8 cellular contexts compared by ENCODE assay signal in the genomic region with DNA sequence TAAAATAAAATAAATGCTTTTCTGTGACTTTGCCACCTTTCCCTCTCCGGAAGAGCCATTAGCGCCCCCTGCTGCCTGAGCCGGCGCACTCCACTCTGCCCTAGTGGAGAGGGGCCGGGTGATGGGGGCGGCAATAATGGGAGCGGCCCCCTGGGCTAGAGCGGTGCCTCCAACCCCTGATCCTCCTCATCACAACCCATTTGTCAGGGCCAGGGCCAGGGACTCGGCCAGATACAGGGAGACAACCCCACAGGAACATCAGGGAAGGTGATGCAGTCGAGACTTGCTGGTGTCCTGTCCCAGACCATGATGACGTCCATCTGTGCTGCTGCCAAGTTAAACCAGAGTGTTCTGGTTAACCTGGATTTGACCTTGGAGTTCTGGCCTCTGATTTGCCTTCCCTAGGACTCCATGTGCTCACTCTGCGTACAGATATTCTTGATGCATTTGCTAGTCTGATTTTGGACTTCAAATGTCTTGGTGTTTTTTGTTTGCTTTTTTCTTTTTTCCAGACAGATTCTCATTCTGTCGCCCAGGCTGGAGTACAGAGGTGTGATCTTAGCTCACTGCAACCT. TPM values are rescaled to one million over a fixed set of nuclear protein-coding genes. Genes with fewer than 3 reads are reported as not detected.
DNase-seq lines count a peak whose midpoint lies in the region; ATAC-seq, FAIRE-seq and TF ChIP-seq lines count a peak whose summit lies in the region.

No MANE protein-coding gene starts in this region.

- no peaks in the 10 kb centered on the region for H4K20me1 ChIP-seq in OCI-LY3 (ENCODE audit: insufficient read depth, low read length)
- no peaks in the 10 kb centered on the region for H4K20me1 ChIP-seq in K562 (replicated peaks; ENCODE audit: control insufficient read depth, insufficient read depth, low read length)

- H3K79me2 ChIP-seq in OCI-LY3 (ENCODE audit: low read length), result no peaks in the 10 kb centered on the region
- no peaks in the 10 kb centered on the region for H3K79me2 ChIP-seq in K562 (ENCODE audit: control insufficient read depth, insufficient read depth, low read length)

- in situ Hi-C loops in K562 (cut with MboI), result no loop called here

- POLR2A ChIA-PET in K562 (lab: Yijun Ruan, JAX), result interaction anchor here (0.6 kb wide), 2 partner anchors 47 to 65 kb away, joined by 3 read pairs; no protein-coding TSS in a partner anchor

- TF ChIP-seq CTCF in OCI-LY3 (IDR thresholded peaks at IDR 0.05; ENCODE audit: low read depth, low read length), result peak; percentile 52
- peak; percentile 80 to 88 (median 80) for TF ChIP-seq CTCF in K562 (IDR thresholded peaks at IDR 0.05 in 2 of 3, conservative IDR thresholded peaks at IDR 0.05 in 1 of 3; ENCODE audit: insufficient read depth in 2 of 3, low read depth in 1 of 3, low read length in 3 of 3)
- TF ChIP-seq CTCF in stomach (IDR thresholded peaks at IDR 0.05), result peak in 3 of 7 experiments; percentile 26 to 47 (median 45)

- H3K9me3 ChIP-seq in OCI-LY3 (ENCODE audit: insufficient read depth, low read length), result no peaks in the 10 kb centered on the region
- no peaks in the 10 kb centered on the region for H3K9me3 ChIP-seq in K562 (replicated peaks; ENCODE audit: control insufficient read depth, insufficient read depth, low read depth, low read length)
- H3K9me3 ChIP-seq in stomach, result no peaks in the 10 kb centered on the region

- H3K27ac ChIP-seq in OCI-LY3 (ENCODE audit: low read length), result no peak overlapping the region
- H3K27ac ChIP-seq in K562 (ENCODE audit: extremely low read depth, low read depth, low read length), result peak overlapping the region; percentile 17; the same call in 2 of the 3 replicates
- H3K27ac ChIP-seq in stomach, result no peak overlapping the region

- DNase-seq in stimulated activated CD4-positive, alpha-beta T cell treated with anti-CD3 and anti-CD28 coated beads, Interleukin-12 subunit alpha, Interleukin-12 subunit beta, amount 100 ng/mL, for 4 hours, result peak; percentile 12
- DNase-seq in stimulated activated CD4-positive, alpha-beta T cell treated with anti-CD3 and anti-CD28 coated beads, Interleukin-1b, Interleukin-23, amount 100 ng/mL, for 48 hours, result no peak
- DNase-seq in K562 (ENCODE audit: extremely low read depth in 1 of 4, low spot score in 3 of 4) (peak; percentile 67 to 78 (median 73)), kidney tubule cell (ENCODE audit: low spot score) (peak; percentile 29), stomach (peak; percentile 44)

- TF ChIP-seq POLR2A in K562 (conservative IDR thresholded peaks at IDR 0.05) (no peak), stomach (IDR thresholded peaks at IDR 0.05) (no peak)

- TF ChIP-seq EP300 in K562 (IDR thresholded peaks at IDR 0.05; ENCODE audit: low read length), result no peak
- no peak for TF ChIP-seq EP300 in stomach (IDR thresholded peaks at IDR 0.05)

- H3K9me1 ChIP-seq in K562 (ENCODE audit: control insufficient read depth, insufficient read depth, low read length), result no peaks in the 10 kb centered on the region

- ATAC-seq in K562 (peak; percentile 90), HG03520 (IDR thresholded peaks at IDR 0.05; ENCODE audit: unreplicated experiment) (no peak), GM21515 (IDR thresholded peaks at IDR 0.05; ENCODE audit: unreplicated experiment) (no peak)

- no peaks in the 10 kb centered on the region for H3K27me3 ChIP-seq in OCI-LY3 (ENCODE audit: low read depth, low read length)
- no peaks in the 10 kb centered on the region for H3K27me3 ChIP-seq in K562 (ENCODE audit: control insufficient read depth in 2 of 2, insufficient read depth in 2 of 2, low read length in 2 of 2)
- H3K27me3 ChIP-seq in stomach, result no peaks in the 10 kb centered on the region

- peak; percentile 94 for FAIRE-seq in K562 (lab: Jason Lieb, UNC)

- H2AFZ ChIP-seq in OCI-LY3 (ENCODE audit: low read depth, low read length), result peak overlapping the region; percentile 82
- peak overlapping the region; percentile 95 for H2AFZ ChIP-seq in K562 (ENCODE audit: low read depth, low read length)

- peak overlapping the region; percentile 39 for H3K4me2 ChIP-seq in OCI-LY3 (ENCODE audit: low read length)
- peak overlapping the region; percentile 60; the same call in 1 of the 2 replicates for H3K4me2 ChIP-seq in K562 (ENCODE audit: insufficient read depth, low read length)

- 14% methylated on average over 13 of the region's 13 CpGs for WGBS in K562 (ENCODE audit: insufficient coverage, low coverage, missing lambda C conversion rate)
- 14 to 36% (median 24%) methylated on average over 13 of the region's 13 CpGs for WGBS in stomach, 5 donors

- CTCF ChIA-PET in K562 (lab: Yijun Ruan, JAX; ENCODE audit: low intra/inter-chr PET ratio), result interaction anchor here (0.6 kb wide), 1 partner anchor 90 kb away, joined by 3 read pairs; no protein-coding TSS in a partner anchor

- peak; percentile 43 to 66 for TF ChIP-seq RAD21 in K562 (CRISPR knock-in tag; conservative IDR thresholded peaks at IDR 0.05 in 1 of 2, IDR thresholded peaks at IDR 0.05 in 1 of 2)

- intact Hi-C loops in K562 (cut with micrococcal nuclease), result loop anchor here (1.0 kb wide), 1 partner anchor 62 kb away; the partner anchor contains the start of gene NOL11
- intact Hi-C loops in stomach (cut with DNase I; ENCODE audit: low total_unique reads), result no loop called here

- H3K9ac ChIP-seq in OCI-LY3 (ENCODE audit: low read length) (no peak overlapping the region), K562 (ENCODE audit: insufficient read depth in 1 of 2, low read depth in 2 of 2, low read length in 2 of 2) (peak overlapping the region in 1 of 2 experiments; percentile 29; a peak in 1 of 4 replicates)

- H3K4me1 ChIP-seq in OCI-LY3 (ENCODE audit: low read length) (no peaks in the 10 kb centered on the region), K562 (replicated peaks in 1 of 2; ENCODE audit: control insufficient read depth in 2 of 2, insufficient read depth in 2 of 2, low read length in 2 of 2) (peaks cover 15 to 18% of the 10 kb centered on the region in 2 experiments), stomach (peaks cover 0 to 11% (median 3%) of the 10 kb centered on the region in 4 donors)

- H3K4me3 ChIP-seq in OCI-LY3 (ENCODE audit: low read length) (peak overlapping the region; percentile 10; the same call in 1 of the 2 replicates), K562 (no peak overlapping the region), stomach (no peak overlapping the region)

- H3K36me3 ChIP-seq in OCI-LY3 (replicated peaks; ENCODE audit: low read depth, low read length), result no peaks in the 10 kb centered on the region
- no peaks in the 10 kb centered on the region for H3K36me3 ChIP-seq in K562 (ENCODE audit: control insufficient read depth, insufficient read depth, low read length)
- H3K36me3 ChIP-seq in stomach, result no peaks in the 10 kb centered on the region

- BruUV-seq in K562 (replicated peaks; lab: Mats Ljungman, UMichigan), result no TSS peak

TF ChIP-seq in K562, 482 proteins besides CTCF, POLR2A, EP300 and RAD21 (continues in another document):
- TF ChIP-seq ZZZ3 (IDR thresholded peaks at IDR 0.05), result no peak
- no peak for TF ChIP-seq HDAC8 (tag; IDR thresholded peaks at IDR 0.05)
- no peak for TF ChIP-seq RBM22 (IDR thresholded peaks at IDR 0.05; ENCODE audit: low read depth, low read length, poor library complexity, severe bottlenecking)
- TF ChIP-seq ZC3H11A (IDR thresholded peaks at IDR 0.05; ENCODE audit: low read depth, low read length), result no peak
- no peak for TF ChIP-seq PHF8 (IDR thresholded peaks at IDR 0.05; ENCODE audit: borderline replicate concordance, low read length)
- no peak for TF ChIP-seq ZNF395 (CRISPR knock-in tag; IDR thresholded peaks at IDR 0.05)
- TF ChIP-seq TCF7 (IDR thresholded peaks at IDR 0.05; ENCODE audit: borderline replicate concordance), result no peak
- no peak for TF ChIP-seq SIRT6 (IDR thresholded peaks at IDR 0.05; ENCODE audit: low read depth, low read length)
- no peak for TF ChIP-seq NCOA2 (IDR thresholded peaks at IDR 0.05; ENCODE audit: partially characterized antibody in 2 of 2)
- TF ChIP-seq, protein P1, sequence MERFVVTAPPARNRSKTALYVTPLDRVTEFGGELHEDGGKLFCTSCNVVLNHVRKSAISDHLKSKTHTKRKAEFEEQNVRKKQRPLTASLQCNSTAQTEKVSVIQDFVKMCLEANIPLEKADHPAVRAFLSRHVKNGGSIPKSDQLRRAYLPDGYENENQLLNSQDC (CRISPR knock-in tag; IDR thresholded peaks at IDR 0.05), result no peak
- no peak for TF ChIP-seq ZNF444 (CRISPR knock-in tag; IDR thresholded peaks at IDR 0.05)
- no peak for TF ChIP-seq TAL1 (IDR thresholded peaks at IDR 0.05)
- no peak for TF ChIP-seq NR2F6 (CRISPR knock-in tag; IDR thresholded peaks at IDR 0.05)

RNA-seq across cellular contexts. Expression of gene BPTF, which starts 46.1 kb away (rescaled TPM):
- total RNA-seq in K562 (2011; cell fraction: chromatin; rRNA removed; ENCODE audit: low replicate concordance), result 100 and 315 TPM in 2 replicates
- total RNA-seq in K562 (2011; cell fraction: nucleolus; rRNA removed), result 41.5 and 54.1 TPM in 2 replicates
- 81.4 and 104 TPM in 2 replicates for total RNA-seq in K562 (2011; cell fraction: nucleoplasm; rRNA removed)
- total RNA-seq in K562 (2014; rRNA removed), result 21.8 and 26.7 TPM in 2 replicates
- 37.8 TPM in 2 replicates for total RNA-seq in K562 (2014; rRNA removed; fragmentation: Illumina TruSeq; extraction: Trizol)
- 41.6 and 43.7 TPM in 2 replicates for total RNA-seq in K562 (2015; rRNA removed; fragmentation: Illumina TruSeq; extraction: Trizol)
- 42.1 and 52.1 TPM in 2 replicates for total RNA-seq in K562 (2021)
- 26.9 and 34.7 TPM in 2 replicates for polyA plus RNA-seq in K562 (2011; rRNA removed)
- polyA plus RNA-seq in K562 (2011; cell fraction: cytosol; rRNA removed), result 20.2 and 24.6 TPM in 2 replicates
- 46.2 and 52.3 TPM in 2 replicates for polyA plus RNA-seq in K562 (2011; cell fraction: nucleus; rRNA removed)
- 35.9 and 38.8 TPM in 2 replicates for polyA plus RNA-seq in K562 (2012)
- polyA plus RNA-seq in K562 (2014; fragmentation: Illumina TruSeq; extraction: Trizol), result 39.4 and 45.7 TPM in 2 replicates
- 10 to 100 TPM; 12.5 to 25.3 TPM for polyA plus RNA-seq in K562 (2014; fragmentation: Nextera tagmentation; extraction: Ambion mirVana)
- 16.6 and 20.5 TPM in 2 replicates for polyA plus RNA-seq in K562 (2014; rRNA removed)
- polyA minus RNA-seq in K562 (2011; rRNA and poly(A)+ RNA removed), result 112 and 118 TPM in 2 replicates
- 36.4 and 37.0 TPM in 2 replicates for polyA minus RNA-seq in K562 (2011; cell fraction: cytosol; rRNA and poly(A)+ RNA removed)
- polyA minus RNA-seq in K562 (2011; cell fraction: nucleus; rRNA and poly(A)+ RNA removed), result 30.4 and 53.4 TPM in 2 replicates
- total RNA-seq in stomach, result 100 to 1,000 TPM in 2 of 5 donors, 10 to 100 TPM in 3; 36.8 to 122 (median 83.9) TPM
- 1 to 10 TPM; 8.6 to 9.5 (median 9.3) TPM for polyA plus RNA-seq in stomach
